Comparison of ENCODE assay signal across 11 cellular contexts in the genomic region with DNA sequence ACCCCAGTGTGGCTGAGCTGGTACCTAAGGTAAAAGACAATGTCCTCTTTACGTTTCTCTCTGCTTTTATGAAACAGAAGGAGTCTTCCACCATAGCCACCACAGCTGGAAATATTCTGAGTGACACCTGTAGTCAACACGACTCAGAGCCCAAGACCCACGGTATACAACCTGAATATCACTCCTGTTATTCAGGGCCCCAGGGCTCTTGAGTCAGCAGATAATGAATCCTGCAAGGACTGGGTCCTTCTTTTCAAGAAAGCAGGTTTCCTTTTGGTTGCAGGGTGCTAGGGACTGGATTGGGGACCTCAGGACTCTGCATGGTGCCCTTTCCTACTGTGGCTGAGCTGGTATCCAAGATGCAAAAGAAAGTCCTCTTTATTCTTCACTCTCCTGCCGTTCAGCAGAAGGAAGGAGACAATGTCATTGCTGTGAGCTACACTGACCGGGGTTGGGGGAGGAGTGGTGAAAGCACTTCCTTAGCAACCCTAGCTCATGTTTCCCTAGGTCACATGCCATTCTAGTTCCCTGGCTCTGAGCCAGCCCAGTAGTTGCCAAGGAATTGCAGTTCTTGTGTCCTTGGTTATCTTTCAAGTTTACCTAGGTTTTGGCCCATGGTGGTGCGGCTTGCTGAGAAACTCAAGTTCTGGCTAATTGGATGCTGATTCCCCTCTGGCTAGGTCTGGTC. TPM values are rescaled to one million over a fixed set of nuclear protein-coding genes. Genes with fewer than 3 reads are reported as not detected.
A peak's percentile ranks its signal among the peaks of the same experiment; 100 is the strongest.
DNase-seq lines count a peak whose midpoint lies in the region; ATAC-seq and TF ChIP-seq lines count a peak whose summit lies in the region.
"Had no signal": no experiment of that assay in that cellular context is flagged by ENCODE, and none has a peak within 500 bp of the region (broad histone marks: within the 10 kb centered on the region; RNA-seq: fewer than 3 reads in every experiment).

No MANE protein-coding gene starts in this region.

- no TSS peak for BruUV-seq in mammary epithelial cell (replicated peaks; lab: Mats Ljungman, UMichigan)

- H3K4me3 Mint-ChIP-seq in activated CD4-positive, alpha-beta memory T cell treated with anti-CD3 and anti-CD28 coated beads for 36 hours, result no peak overlapping the region
- no peak overlapping the region for H3K4me3 Mint-ChIP-seq in activated T-cell treated with anti-CD3 and anti-CD28 coated beads, Interleukin-2, amount 50 U/mL, for 72 hours

- intact Hi-C loops in mammary epithelial cell (cut with micrococcal nuclease), result no loop called here
- intact Hi-C loops in activated CD4-positive, alpha-beta memory T cell treated with anti-CD3 and anti-CD28 coated beads for 36 hours (cut with micrococcal nuclease), result no loop called here

- H3K9ac ChIP-seq in mammary epithelial cell (ENCODE audit: insufficient read depth, low read length), result no peak overlapping the region

- H3K4me3 ChIP-seq in NB4 (ENCODE audit: low read depth, low read length), result no peak overlapping the region
- no peak overlapping the region for H3K4me3 ChIP-seq in mammary epithelial cell (replicated peaks in 1 of 3; ENCODE audit: insufficient read depth in 1 of 3, low read depth in 2 of 3, low read length in 3 of 3)
- H3K4me3 ChIP-seq: MG63 had no signal

- no peaks in the 10 kb centered on the region for H3K27me3 Mint-ChIP-seq in activated CD4-positive, alpha-beta memory T cell treated with anti-CD3 and anti-CD28 coated beads for 36 hours
- H3K27me3 Mint-ChIP-seq in activated T-cell treated with anti-CD3 and anti-CD28 coated beads, Interleukin-2, amount 50 U/mL, for 72 hours (ENCODE audit: low read depth), result no peaks in the 10 kb centered on the region

- H3K4me1 Mint-ChIP-seq in activated CD4-positive, alpha-beta memory T cell treated with anti-CD3 and anti-CD28 coated beads for 36 hours (ENCODE audit: low read depth), result no peaks in the 10 kb centered on the region
- no peaks in the 10 kb centered on the region for H3K4me1 Mint-ChIP-seq in activated T-cell treated with anti-CD3 and anti-CD28 coated beads, Interleukin-2, amount 50 U/mL, for 72 hours (ENCODE audit: low read depth)

- peaks cover 8% of the 10 kb centered on the region for H3K4me1 ChIP-seq in mammary epithelial cell (ENCODE audit: insufficient read depth, low read length)

- dilution Hi-C loops in mammary epithelial cell (cut with HindIII; ENCODE audit: low sequenced_read_pairs), result no loop called here

- H3K36me3 Mint-ChIP-seq in activated CD4-positive, alpha-beta memory T cell treated with anti-CD3 and anti-CD28 coated beads for 36 hours, result peaks cover 3% of the 10 kb centered on the region
- H3K36me3 Mint-ChIP-seq in activated T-cell treated with anti-CD3 and anti-CD28 coated beads, Interleukin-2, amount 50 U/mL, for 72 hours (ENCODE audit: insufficient read depth in 2 of 2), result peaks cover 0 to 4% of the 10 kb centered on the region in 2 donors

- no peaks in the 10 kb centered on the region for H3K9me3 ChIP-seq in mammary epithelial cell (replicated peaks; ENCODE audit: insufficient read depth, low read length)
- H3K9me3 ChIP-seq: MG63 had no signal

- no peak overlapping the region for H3K27ac Mint-ChIP-seq in activated CD4-positive, alpha-beta memory T cell treated with anti-CD3 and anti-CD28 coated beads for 36 hours
- H3K27ac Mint-ChIP-seq in activated T-cell treated with anti-CD3 and anti-CD28 coated beads, Interleukin-2, amount 50 U/mL, for 72 hours, result no peak overlapping the region

- DNase-seq in NB4 (ENCODE audit: low read depth) (peak; percentile 69), mammary epithelial cell (peak; percentile 50), left kidney (ENCODE audit: low read depth, low spot score) (peak; percentile 91), amygdala (lab: John Stamatoyannopoulos, UW) (no peak)
- DNase-seq in activated CD4-positive, alpha-beta memory T cell treated with anti-CD3 and anti-CD28 coated beads for 36 hours, result no peak
- DNase-seq in activated T-cell treated with anti-CD3 and anti-CD28 coated beads, Interleukin-2, amount 50 U/mL, for 72 hours, result no peak
- DNase-seq: activated CD8-positive, alpha-beta memory T cell treated with anti-CD3 and anti-CD28 coated beads, Interleukin-2, amount 50 U/mL, for 4 hours; AML-193; MG63 had no signal

- POLR2A ChIA-PET in activated CD4-positive, alpha-beta memory T cell treated with anti-CD3 and anti-CD28 coated beads for 36 hours (lab: Charles Lee), result no interaction called here

- CTCF ChIA-PET in mammary epithelial cell (lab: Charles Lee; ENCODE audit: low non-redundant PET), result interaction anchor here (0.9 kb wide), 1 partner anchor 24 kb away, joined by 4 read pairs; a partner anchor contains a TSS
- CTCF ChIA-PET in activated CD4-positive, alpha-beta memory T cell treated with anti-CD3 and anti-CD28 coated beads for 36 hours (lab: Charles Lee), result interaction anchor here (0.8 kb wide), 1 partner anchor 9 kb away, joined by 3 read pairs; no protein-coding TSS in a partner anchor

- H3K4me2 ChIP-seq in mammary epithelial cell (ENCODE audit: insufficient read depth, low read depth, low read length), result peak overlapping the region; percentile 22

- no peak for ATAC-seq in activated T-cell treated with anti-CD3 and anti-CD28 coated beads, Interleukin-2, amount 50 U/mL, for 72 hours (replicated peaks in 1 of 2)
- ATAC-seq in GM18861 (IDR thresholded peaks at IDR 0.05; ENCODE audit: unreplicated experiment), result no peak

- no peaks in the 10 kb centered on the region for H4K20me1 ChIP-seq in mammary epithelial cell (ENCODE audit: insufficient read depth, low read length)

- in situ Hi-C loops in mammary epithelial cell (cut with MboI; ENCODE audit: low sequenced_read_pairs in 2 of 2), result no loop called here

- no peaks in the 10 kb centered on the region for H3K79me2 ChIP-seq in mammary epithelial cell (ENCODE audit: insufficient read depth, low read length)

- no peaks in the 10 kb centered on the region for H3K36me3 ChIP-seq in mammary epithelial cell (ENCODE audit: insufficient read depth, low read length)
- H3K36me3 ChIP-seq: MG63 had no signal

- WGBS in mammary epithelial cell (ENCODE audit: low coverage, missing lambda C conversion rate), result 29% methylated on average over 6 of the region's 6 CpGs

- H2AFZ ChIP-seq in mammary epithelial cell (ENCODE audit: low read depth, low read length), result peak overlapping the region; percentile 40

- TF ChIP-seq CTCF in C4-2B (conservative IDR thresholded peaks at IDR 0.05) (no peak), NB4 (IDR thresholded peaks at IDR 0.05; ENCODE audit: low read depth, low read length) (no peak), mammary epithelial cell (conservative IDR thresholded peaks at IDR 0.05 in 1 of 2, IDR thresholded peaks at IDR 0.05 in 1 of 2; ENCODE audit: extremely low read depth in 1 of 2, insufficient read depth in 1 of 2, low read depth in 1 of 2, low read length in 2 of 2) (no peak)

- TF ChIP-seq POLR2A in NB4 (IDR thresholded peaks at IDR 0.05; ENCODE audit: extremely low read depth, insufficient read length), result no peak

- H3K27ac ChIP-seq in C4-2B (peak overlapping the region; percentile 30), mammary epithelial cell (ENCODE audit: insufficient read depth, low read depth, low read length) (no peak overlapping the region)

- peaks cover 21% of the 10 kb centered on the region for H3K9me3 Mint-ChIP-seq in activated CD4-positive, alpha-beta memory T cell treated with anti-CD3 and anti-CD28 coated beads for 36 hours
- H3K9me3 Mint-ChIP-seq in activated T-cell treated with anti-CD3 and anti-CD28 coated beads, Interleukin-2, amount 50 U/mL, for 72 hours, result peaks cover 9 to 20% of the 10 kb centered on the region in 2 donors

- no peaks in the 10 kb centered on the region for H3K27me3 ChIP-seq in mammary epithelial cell (ENCODE audit: insufficient read depth, low read length)
- H3K27me3 ChIP-seq: MG63 had no signal

RNA-seq across cellular contexts. Expression of a gene that starts 23.7 kb away (rescaled TPM):
- 1 to 10 TPM; 4.5 to 9.8 TPM for total RNA-seq in mammary epithelial cell
- 3.0 TPM for polyA plus RNA-seq in mammary epithelial cell
- 22.3 TPM for polyA minus RNA-seq in mammary epithelial cell
- total RNA-seq in activated CD4-positive, alpha-beta memory T cell treated with anti-CD3 and anti-CD28 coated beads for 36 hours, result not detected
- total RNA-seq in activated T-cell treated with anti-CD3 and anti-CD28 coated beads, Interleukin-2, amount 50 U/mL, for 72 hours, result under 1 TPM; 0.14 to 0.21 TPM

Comparison
In these comparisons a context has a peak if more than half of its experiments do, and no peak if none do; other contexts are left out.
1. DNase-seq: peak in NB4 (single experiment), mammary epithelial cell (single experiment) and left kidney (single experiment); none in activated CD4-positive, alpha-beta memory T cell treated with anti-CD3 and anti-CD28 coated beads for 36 hours (single experiment), activated T-cell treated with anti-CD3 and anti-CD28 coated beads, Interleukin-2, amount 50 U/mL, for 72 hours (0 of 2) and amygdala (0 of 56).
2. RNA of a gene that starts 23.7 kb away (total RNA-seq): 4.5 to 9.8 TPM in mammary epithelial cell; 0.14 to 0.21 TPM in activated T-cell treated with anti-CD3 and anti-CD28 coated beads, Interleukin-2, amount 50 U/mL, for 72 hours and not detected in activated CD4-positive, alpha-beta memory T cell treated with anti-CD3 and anti-CD28 coated beads for 36 hours; every median in the first group is over 4 times any median in the second.